Comparison of ENCODE assay signal across 25 cellular contexts in the genomic region with DNA sequence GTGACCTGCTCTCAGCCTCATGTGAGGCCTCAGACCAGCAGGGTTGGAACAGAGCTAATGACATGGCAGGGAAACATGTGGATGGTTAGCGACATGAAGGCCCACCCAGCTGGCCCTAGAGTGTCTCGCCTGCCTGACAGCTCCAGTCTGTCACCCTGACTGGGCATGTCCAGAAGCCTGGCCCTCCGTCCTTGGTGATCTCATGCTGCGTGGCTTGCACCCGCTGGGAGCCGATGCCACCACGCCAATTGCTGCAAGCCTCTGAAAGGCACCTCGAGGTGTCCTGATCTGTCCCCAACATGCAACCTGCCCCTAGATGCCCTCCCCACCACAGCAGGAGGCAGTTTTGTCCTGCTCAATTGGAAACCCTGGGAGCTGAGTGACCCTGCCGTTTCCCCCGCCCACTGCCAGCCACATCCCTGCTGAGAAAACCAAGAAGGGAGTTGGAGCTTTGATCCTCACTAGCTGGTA. TPM values are rescaled to one million over a fixed set of nuclear protein-coding genes. Genes with fewer than 3 reads are reported as not detected.
DNase-seq lines count a peak whose midpoint lies in the region.
"Had no signal": no experiment of that assay in that cellular context is flagged by ENCODE, and none has a peak within 500 bp of the region (broad histone marks: within the 10 kb centered on the region; RNA-seq: fewer than 3 reads in every experiment).

No MANE protein-coding gene starts in this region.

- H3K9me3 ChIP-seq in BLaER1 treated with 17β-estradiol and CSF1 and Interleukin-3, amounts not matched to agents 10 nM and 100 nM (replicated peaks in 1 of 11), result no peaks in the 10 kb centered on the region
- no peaks in the 10 kb centered on the region for H3K9me3 ChIP-seq in trophoblast cell (ENCODE audit: insufficient read depth, low read depth, low read length)
- H3K9me3 ChIP-seq: breast epithelium, left lung had no signal

- H3K4me2 ChIP-seq in BLaER1 treated with 17β-estradiol and CSF1 and Interleukin-3, amounts not matched to agents 10 nM and 100 nM, result peak overlapping the region in 6 of 11 experiments; percentile 9 to 49 (median 39); a peak in 8 of 22 replicates
- no peak overlapping the region for H3K4me2 ChIP-seq in trophoblast cell (ENCODE audit: low read length)

- no peak overlapping the region for H3K27ac Mint-ChIP-seq in activated CD4-positive, alpha-beta memory T cell treated with anti-CD3 and anti-CD28 coated beads for 36 hours
- H3K27ac Mint-ChIP-seq in activated CD4-positive, alpha-beta memory T cell treated with anti-CD3 and anti-CD28 coated beads, Interleukin-2, amount 10 ng/mL, durations not matched to agents 7 days and 5 days, result no peak overlapping the region
- H3K27ac Mint-ChIP-seq: activated CD4-positive, alpha-beta T cell treated with anti-CD3 and anti-CD28 coated beads, Interleukin-2, amount 10 ng/mL, durations not matched to agents 24 days and 14 days; CD4-positive, alpha-beta memory T cell; naive thymus-derived CD4-positive, alpha-beta T cell; stimulated activated effector memory CD8-positive, alpha-beta T cell treated with anti-CD3 and anti-CD28 coated beads, Interleukin-12 subunit alpha, Interleukin-12 subunit beta, amount 100 ng/mL, for 72 hours; WTC11 had no signal

- no peak overlapping the region for H3K4me3 Mint-ChIP-seq in activated CD4-positive, alpha-beta memory T cell treated with anti-CD3 and anti-CD28 coated beads for 36 hours
- no peak overlapping the region for H3K4me3 Mint-ChIP-seq in activated CD4-positive, alpha-beta memory T cell treated with anti-CD3 and anti-CD28 coated beads, Interleukin-2, amount 10 ng/mL, durations not matched to agents 7 days and 5 days
- H3K4me3 Mint-ChIP-seq: activated CD4-positive, alpha-beta T cell treated with anti-CD3 and anti-CD28 coated beads, Interleukin-2, amount 10 ng/mL, durations not matched to agents 24 days and 14 days; activated T-cell treated with anti-CD3 and anti-CD28 coated beads, Interleukin-2, amount 50 U/mL, for 4 hours; CD4-positive, alpha-beta memory T cell; naive thymus-derived CD4-positive, alpha-beta T cell; stimulated activated effector memory CD8-positive, alpha-beta T cell treated with anti-CD3 and anti-CD28 coated beads, Interleukin-12 subunit alpha, Interleukin-12 subunit beta, amount 100 ng/mL, for 72 hours; WTC11 had no signal

- no peak overlapping the region for H3K23ac ChIP-seq in trophoblast cell (ENCODE audit: low read length)

- no peak overlapping the region for H4K8ac ChIP-seq in trophoblast cell (ENCODE audit: low read depth, low read length)

- H3K79me1 ChIP-seq in trophoblast cell (ENCODE audit: low read length), result no peaks in the 10 kb centered on the region

- no peak overlapping the region for H3K14ac ChIP-seq in trophoblast cell (ENCODE audit: low read length)

- CTCF ChIA-PET in activated CD4-positive, alpha-beta memory T cell treated with anti-CD3 and anti-CD28 coated beads for 36 hours (lab: Charles Lee), result no interaction called here
- CTCF ChIA-PET in activated CD4-positive, alpha-beta memory T cell treated with anti-CD3 and anti-CD28 coated beads, Interleukin-2, amount 10 ng/mL, durations not matched to agents 7 days and 5 days (lab: Charles Lee), result no interaction called here

- no peak overlapping the region for H4K12ac ChIP-seq in trophoblast cell (ENCODE audit: low read depth, low read length)

- H3K27ac ChIP-seq in BLaER1 treated with 17β-estradiol and CSF1 and Interleukin-3, amounts not matched to agents 10 nM and 100 nM, result no peak overlapping the region
- no peak overlapping the region for H3K27ac ChIP-seq in trophoblast cell (ENCODE audit: low read depth, low read length)
- H3K27ac ChIP-seq: breast epithelium, GM23248, left lung had no signal

- H3K4me1 Mint-ChIP-seq in activated CD4-positive, alpha-beta memory T cell treated with anti-CD3 and anti-CD28 coated beads for 36 hours (ENCODE audit: low read depth), result peaks cover 4% of the 10 kb centered on the region
- no peaks in the 10 kb centered on the region for H3K4me1 Mint-ChIP-seq in activated CD4-positive, alpha-beta memory T cell treated with anti-CD3 and anti-CD28 coated beads, Interleukin-2, amount 10 ng/mL, durations not matched to agents 7 days and 5 days
- H3K4me1 Mint-ChIP-seq: activated CD4-positive, alpha-beta T cell treated with anti-CD3 and anti-CD28 coated beads, Interleukin-2, amount 10 ng/mL, durations not matched to agents 24 days and 14 days; CD4-positive, alpha-beta memory T cell; naive thymus-derived CD4-positive, alpha-beta T cell; stimulated activated effector memory CD8-positive, alpha-beta T cell treated with anti-CD3 and anti-CD28 coated beads, Interleukin-12 subunit alpha, Interleukin-12 subunit beta, amount 100 ng/mL, for 72 hours had no signal

- intact Hi-C loops in activated CD4-positive, alpha-beta memory T cell treated with anti-CD3 and anti-CD28 coated beads for 36 hours (cut with micrococcal nuclease), result no loop called here

- H3K18ac ChIP-seq in trophoblast cell (ENCODE audit: low read length), result no peak overlapping the region

- H3K79me2 ChIP-seq in trophoblast cell (ENCODE audit: control insufficient read depth, insufficient read depth, low read length, poor library complexity), result no peaks in the 10 kb centered on the region

- POLR2A ChIA-PET in activated CD4-positive, alpha-beta memory T cell treated with anti-CD3 and anti-CD28 coated beads for 36 hours (lab: Charles Lee), result no interaction called here
- POLR2A ChIA-PET in activated CD4-positive, alpha-beta memory T cell treated with anti-CD3 and anti-CD28 coated beads, Interleukin-2, amount 10 ng/mL, durations not matched to agents 7 days and 5 days (lab: Charles Lee), result no interaction called here

- DNase-seq in activated CD4-positive, alpha-beta memory T cell treated with anti-CD3 and anti-CD28 coated beads for 36 hours, result peak; percentile 4
- DNase-seq in activated CD4-positive, alpha-beta memory T cell treated with anti-CD3 and anti-CD28 coated beads, Interleukin-2, amount 10 ng/mL, durations not matched to agents 7 days and 5 days, result no peak
- DNase-seq in ecto neural progenitor cell (ENCODE audit: low spot score) (peak; percentile 34), trophoblast cell (peak; percentile 80 to 81), NCI-H2196 treated with DMSO at 0.1 percent for 48 hours (lab: John Stamatoyannopoulos, UW; ENCODE audit: unreplicated experiment) (no peak), SHP77 (lab: John Stamatoyannopoulos, UW) (no peak)
- DNase-seq in stimulated activated naive CD4-positive, alpha-beta T cell (lab: John Stamatoyannopoulos, UW), result no peak
- DNase-seq: activated CD4-positive, alpha-beta T cell treated with anti-CD3 and anti-CD28 coated beads, Interleukin-2, amount 10 ng/mL, durations not matched to agents 24 days and 14 days; activated naive CD4-positive, alpha-beta T cell treated with Interleukin-2 at 50 U/mL for 16 hours; activated T-cell treated with anti-CD3 and anti-CD28 coated beads, Interleukin-2, amount 50 U/mL, for 4 hours; DMS 273 treated with DMSO at 0.1 percent for 48 hours; effector CD8-positive, alpha-beta T cell; naive thymus-derived CD4-positive, alpha-beta T cell; NCI-H1694; NCI-H82; stimulated activated CD4-positive, alpha-beta T cell treated with anti-CD3 and anti-CD28 coated beads, Interleukin-15, amount 100 ng/mL, for 24 hours; stimulated activated CD4-positive, alpha-beta T cell treated with anti-CD3 and anti-CD28 coated beads, Interleukin-4, amount 100 ng/mL, for 4 hours had no signal

- no peak overlapping the region for H2BK120ac ChIP-seq in trophoblast cell (ENCODE audit: insufficient read depth, low read length, poor library complexity)

- H3K4me1 ChIP-seq in BLaER1 treated with 17β-estradiol and CSF1 and Interleukin-3, amounts not matched to agents 10 nM and 100 nM, result peaks cover 19 to 51% (median 35%) of the 10 kb centered on the region in 10 experiments
- no peaks in the 10 kb centered on the region for H3K4me1 ChIP-seq in trophoblast cell (ENCODE audit: control insufficient read depth in 1 of 2, insufficient read depth in 2 of 2, low read length in 2 of 2)
- H3K4me1 ChIP-seq: breast epithelium, left lung had no signal

- H3K9me3 Mint-ChIP-seq in activated CD4-positive, alpha-beta memory T cell treated with anti-CD3 and anti-CD28 coated beads for 36 hours, result no peaks in the 10 kb centered on the region
- H3K9me3 Mint-ChIP-seq in activated CD4-positive, alpha-beta memory T cell treated with anti-CD3 and anti-CD28 coated beads, Interleukin-2, amount 10 ng/mL, durations not matched to agents 7 days and 5 days, result no peaks in the 10 kb centered on the region
- H3K9me3 Mint-ChIP-seq: activated CD4-positive, alpha-beta T cell treated with anti-CD3 and anti-CD28 coated beads, Interleukin-2, amount 10 ng/mL, durations not matched to agents 24 days and 14 days; activated T-cell treated with anti-CD3 and anti-CD28 coated beads, Interleukin-2, amount 50 U/mL, for 4 hours; CD4-positive, alpha-beta memory T cell; naive thymus-derived CD4-positive, alpha-beta T cell; stimulated activated effector memory CD8-positive, alpha-beta T cell treated with anti-CD3 and anti-CD28 coated beads, Interleukin-12 subunit alpha, Interleukin-12 subunit beta, amount 100 ng/mL, for 72 hours; WTC11 had no signal

- no peak overlapping the region for H4K91ac ChIP-seq in trophoblast cell (ENCODE audit: low read depth, low read length)

- no peak overlapping the region for H2BK5ac ChIP-seq in trophoblast cell (ENCODE audit: low read depth, low read length, poor library complexity)

- H2AK5ac ChIP-seq in trophoblast cell (ENCODE audit: low read length), result no peak overlapping the region

- no CpG with 5 or more reads among the region's 10 CpGs for WGBS in trophoblast cell (ENCODE audit: extremely low coverage, insufficient coverage, insufficient read length)

- H4K20me1 ChIP-seq in BLaER1 treated with 17β-estradiol and CSF1 and Interleukin-3, amounts not matched to agents 10 nM and 100 nM, result no peaks in the 10 kb centered on the region

- H2AFZ ChIP-seq in trophoblast cell (ENCODE audit: insufficient read depth, low read length, poor library complexity), result no peak overlapping the region
- H2AFZ ChIP-seq: GM23248 had no signal

- no peak overlapping the region for H3K9ac ChIP-seq in BLaER1 treated with 17β-estradiol and CSF1 and Interleukin-3, amounts not matched to agents 10 nM and 100 nM
- no peak overlapping the region for H3K9ac ChIP-seq in trophoblast cell (ENCODE audit: low read length)
- H3K9ac ChIP-seq: GM23248 had no signal

- H3K27me3 ChIP-seq in BLaER1 treated with 17β-estradiol and CSF1 and Interleukin-3, amounts not matched to agents 10 nM and 100 nM, result no peaks in the 10 kb centered on the region
- H3K27me3 ChIP-seq in trophoblast cell (ENCODE audit: insufficient read depth, low read length), result no peaks in the 10 kb centered on the region
- H3K27me3 ChIP-seq: breast epithelium had no signal

- no peaks in the 10 kb centered on the region for H3K36me3 Mint-ChIP-seq in activated CD4-positive, alpha-beta memory T cell treated with anti-CD3 and anti-CD28 coated beads for 36 hours
- no peaks in the 10 kb centered on the region for H3K36me3 Mint-ChIP-seq in activated CD4-positive, alpha-beta memory T cell treated with anti-CD3 and anti-CD28 coated beads, Interleukin-2, amount 10 ng/mL, durations not matched to agents 7 days and 5 days (ENCODE audit: low read depth)
- H3K36me3 Mint-ChIP-seq: CD4-positive, alpha-beta memory T cell; naive thymus-derived CD4-positive, alpha-beta T cell; stimulated activated effector memory CD8-positive, alpha-beta T cell treated with anti-CD3 and anti-CD28 coated beads, Interleukin-12 subunit alpha, Interleukin-12 subunit beta, amount 100 ng/mL, for 72 hours; WTC11 had no signal

- H3K27me3 Mint-ChIP-seq in activated CD4-positive, alpha-beta memory T cell treated with anti-CD3 and anti-CD28 coated beads for 36 hours, result peaks cover 10% of the 10 kb centered on the region
- H3K27me3 Mint-ChIP-seq in activated CD4-positive, alpha-beta memory T cell treated with anti-CD3 and anti-CD28 coated beads, Interleukin-2, amount 10 ng/mL, durations not matched to agents 7 days and 5 days, result peaks cover 36% of the 10 kb centered on the region

- no peak overlapping the region for H3K4ac ChIP-seq in trophoblast cell (ENCODE audit: low read depth, low read length)

- H3K4me3 ChIP-seq in BLaER1 treated with 17β-estradiol and CSF1 and Interleukin-3, amounts not matched to agents 10 nM and 100 nM, result no peak overlapping the region
- H3K4me3 ChIP-seq in trophoblast cell (ENCODE audit: low read depth, low read length), result no peak overlapping the region
- H3K4me3 ChIP-seq: breast epithelium, GM23248, left lung had no signal

- H2BK12ac ChIP-seq in trophoblast cell (ENCODE audit: low read length), result no peak overlapping the region

- H3K36me3 ChIP-seq in BLaER1 treated with 17β-estradiol and CSF1 and Interleukin-3, amounts not matched to agents 10 nM and 100 nM, result no peaks in the 10 kb centered on the region
- no peaks in the 10 kb centered on the region for H3K36me3 ChIP-seq in trophoblast cell (ENCODE audit: control insufficient read depth in 1 of 2, insufficient read depth in 2 of 2, low read length in 2 of 2)
- H3K36me3 ChIP-seq: breast epithelium, left lung had no signal

RNA-seq across cellular contexts. Expression of gene RET, which starts 27.8 kb away (rescaled TPM):
- under 1 TPM; 0.07 to 0.17 TPM for total RNA-seq in activated CD4-positive, alpha-beta memory T cell treated with anti-CD3 and anti-CD28 coated beads for 36 hours
- under 1 TPM; 0.28 to 0.50 TPM for total RNA-seq in activated CD4-positive, alpha-beta memory T cell treated with anti-CD3 and anti-CD28 coated beads, Interleukin-2, amount 10 ng/mL, durations not matched to agents 7 days and 5 days
- polyA plus RNA-seq in trophoblast cell (2013), result 0.03 and 0.04 TPM in 2 replicates
- total RNA-seq: CD4-positive, alpha-beta memory T cell; GM23248; SK-MEL-5 had no signal
- polyA plus RNA-seq: CD4-positive, alpha-beta memory T cell; GM23248; naive thymus-derived CD4-positive, alpha-beta T cell had no signal

Comparison
In these comparisons a context has a peak if more than half of its experiments do, and no peak if none do; other contexts are left out.
1. DNase-seq: peak in activated CD4-positive, alpha-beta memory T cell treated with anti-CD3 and anti-CD28 coated beads for 36 hours (single experiment), ecto neural progenitor cell (single experiment) and trophoblast cell (2 of 2); none in activated CD4-positive, alpha-beta memory T cell treated with anti-CD3 and anti-CD28 coated beads, Interleukin-2, amount 10 ng/mL, durations not matched to agents 7 days and 5 days (single experiment), stimulated activated naive CD4-positive, alpha-beta T cell (0 of 6), NCI-H2196 treated with DMSO at 0.1 percent for 48 hours (single experiment) and SHP77 (0 of 2).